ENCODE assay signal across 1 cellular context in genomic region chr6:11391934-11392777, GRCh38.
TF ChIP-seq lines count a peak whose summit lies in the region.

No MANE protein-coding gene starts in this region.

TF ChIP-seq in K562, 482 proteins besides CTCF, POLR2A, EP300 and RAD21 (continued from another document):
- TF ChIP-seq PHF21A (IDR thresholded peaks at IDR 0.05; ENCODE audit: borderline replicate concordance, low read depth) (no peak), ZNF280B (CRISPR knock-in tag; IDR thresholded peaks at IDR 0.05) (no peak), JUND (IDR thresholded peaks at IDR 0.05; ENCODE audit: borderline replicate concordance, low read depth, low read length) (no peak), JUND (tag; IDR thresholded peaks at IDR 0.05; ENCODE audit: borderline replicate concordance, low read depth, low read length) (no peak), ZNF165 (CRISPR knock-in tag; IDR thresholded peaks at IDR 0.05; ENCODE audit: borderline replicate concordance) (no peak), PHB (CRISPR knock-in tag; IDR thresholded peaks at IDR 0.05) (0 out of 2 replicates have a peak, but pooled peaks have one; percentile 28), XRCC3 (IDR thresholded peaks at IDR 0.05) (no peak), ZBTB1 (CRISPR knock-in tag; IDR thresholded peaks at IDR 0.05; ENCODE audit: borderline replicate concordance, low read depth) (no peak), SMC3 (conservative IDR thresholded peaks at IDR 0.05; ENCODE audit: insufficient read depth, low read depth, low read length) (no peak), SRF (CRISPR knock-in tag; IDR thresholded peaks at IDR 0.05) (peak in 1 of 2 experiments; percentile 15; a peak in 1 of 4 replicates), RBFOX2 (IDR thresholded peaks at IDR 0.05; ENCODE audit: low read depth, low read length) (no peak), SREBF2 (CRISPR knock-in tag; IDR thresholded peaks at IDR 0.05) (no peak), NR1H2 (CRISPR knock-in tag; IDR thresholded peaks at IDR 0.05) (no peak), STAT5A (IDR thresholded peaks at IDR 0.05; ENCODE audit: borderline replicate concordance, low read length) (no peak), ZNF445 (CRISPR knock-in tag; IDR thresholded peaks at IDR 0.05; ENCODE audit: low read depth) (no peak), YY1 (IDR thresholded peaks at IDR 0.05; ENCODE audit: borderline replicate concordance in 1 of 3, control insufficient read depth in 1 of 3, extremely low read depth in 1 of 3, insufficient read depth in 3 of 3, insufficient read length in 1 of 3, insufficient replicate concordance in 2 of 3, low read depth in 1 of 3, low read length in 2 of 3) (no peak), DNMT1 (IDR thresholded peaks at IDR 0.05) (no peak), EWSR1 (IDR thresholded peaks at IDR 0.05; ENCODE audit: borderline replicate concordance, low read depth, partially characterized antibody) (no peak), ZNF507 (tag; conservative IDR thresholded peaks at IDR 0.05) (peak; percentile 42), ATF4 (CRISPR knock-in tag; IDR thresholded peaks at IDR 0.05) (no peak), KLF13 (tag; IDR thresholded peaks at IDR 0.05; ENCODE audit: borderline replicate concordance, low read depth) (no peak)
- TF ChIP-seq, protein P1, sequence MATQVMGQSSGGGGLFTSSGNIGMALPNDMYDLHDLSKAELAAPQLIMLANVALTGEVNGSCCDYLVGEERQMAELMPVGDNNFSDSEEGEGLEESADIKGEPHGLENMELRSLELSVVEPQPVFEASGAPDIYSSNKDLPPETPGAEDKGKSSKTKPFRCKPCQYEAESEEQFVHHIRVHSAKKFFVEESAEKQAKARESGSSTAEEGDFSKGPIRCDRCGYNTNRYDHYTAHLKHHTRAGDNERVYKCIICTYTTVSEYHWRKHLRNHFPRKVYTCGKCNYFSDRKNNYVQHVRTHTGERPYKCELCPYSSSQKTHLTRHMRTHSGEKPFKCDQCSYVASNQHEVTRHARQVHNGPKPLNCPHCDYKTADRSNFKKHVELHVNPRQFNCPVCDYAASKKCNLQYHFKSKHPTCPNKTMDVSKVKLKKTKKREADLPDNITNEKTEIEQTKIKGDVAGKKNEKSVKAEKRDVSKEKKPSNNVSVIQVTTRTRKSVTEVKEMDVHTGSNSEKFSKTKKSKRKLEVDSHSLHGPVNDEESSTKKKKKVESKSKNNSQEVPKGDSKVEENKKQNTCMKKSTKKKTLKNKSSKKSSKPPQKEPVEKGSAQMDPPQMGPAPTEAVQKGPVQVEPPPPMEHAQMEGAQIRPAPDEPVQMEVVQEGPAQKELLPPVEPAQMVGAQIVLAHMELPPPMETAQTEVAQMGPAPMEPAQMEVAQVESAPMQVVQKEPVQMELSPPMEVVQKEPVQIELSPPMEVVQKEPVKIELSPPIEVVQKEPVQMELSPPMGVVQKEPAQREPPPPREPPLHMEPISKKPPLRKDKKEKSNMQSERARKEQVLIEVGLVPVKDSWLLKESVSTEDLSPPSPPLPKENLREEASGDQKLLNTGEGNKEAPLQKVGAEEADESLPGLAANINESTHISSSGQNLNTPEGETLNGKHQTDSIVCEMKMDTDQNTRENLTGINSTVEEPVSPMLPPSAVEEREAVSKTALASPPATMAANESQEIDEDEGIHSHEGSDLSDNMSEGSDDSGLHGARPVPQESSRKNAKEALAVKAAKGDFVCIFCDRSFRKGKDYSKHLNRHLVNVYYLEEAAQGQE (CRISPR knock-in tag; IDR thresholded peaks at IDR 0.05; ENCODE audit: low read depth): no peak
- TF ChIP-seq, protein P2, sequence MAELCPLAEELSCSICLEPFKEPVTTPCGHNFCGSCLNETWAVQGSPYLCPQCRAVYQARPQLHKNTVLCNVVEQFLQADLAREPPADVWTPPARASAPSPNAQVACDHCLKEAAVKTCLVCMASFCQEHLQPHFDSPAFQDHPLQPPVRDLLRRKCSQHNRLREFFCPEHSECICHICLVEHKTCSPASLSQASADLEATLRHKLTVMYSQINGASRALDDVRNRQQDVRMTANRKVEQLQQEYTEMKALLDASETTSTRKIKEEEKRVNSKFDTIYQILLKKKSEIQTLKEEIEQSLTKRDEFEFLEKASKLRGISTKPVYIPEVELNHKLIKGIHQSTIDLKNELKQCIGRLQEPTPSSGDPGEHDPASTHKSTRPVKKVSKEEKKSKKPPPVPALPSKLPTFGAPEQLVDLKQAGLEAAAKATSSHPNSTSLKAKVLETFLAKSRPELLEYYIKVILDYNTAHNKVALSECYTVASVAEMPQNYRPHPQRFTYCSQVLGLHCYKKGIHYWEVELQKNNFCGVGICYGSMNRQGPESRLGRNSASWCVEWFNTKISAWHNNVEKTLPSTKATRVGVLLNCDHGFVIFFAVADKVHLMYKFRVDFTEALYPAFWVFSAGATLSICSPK (IDR thresholded peaks at IDR 0.05; ENCODE audit: borderline replicate concordance): no peak
- TF ChIP-seq, protein P3, sequence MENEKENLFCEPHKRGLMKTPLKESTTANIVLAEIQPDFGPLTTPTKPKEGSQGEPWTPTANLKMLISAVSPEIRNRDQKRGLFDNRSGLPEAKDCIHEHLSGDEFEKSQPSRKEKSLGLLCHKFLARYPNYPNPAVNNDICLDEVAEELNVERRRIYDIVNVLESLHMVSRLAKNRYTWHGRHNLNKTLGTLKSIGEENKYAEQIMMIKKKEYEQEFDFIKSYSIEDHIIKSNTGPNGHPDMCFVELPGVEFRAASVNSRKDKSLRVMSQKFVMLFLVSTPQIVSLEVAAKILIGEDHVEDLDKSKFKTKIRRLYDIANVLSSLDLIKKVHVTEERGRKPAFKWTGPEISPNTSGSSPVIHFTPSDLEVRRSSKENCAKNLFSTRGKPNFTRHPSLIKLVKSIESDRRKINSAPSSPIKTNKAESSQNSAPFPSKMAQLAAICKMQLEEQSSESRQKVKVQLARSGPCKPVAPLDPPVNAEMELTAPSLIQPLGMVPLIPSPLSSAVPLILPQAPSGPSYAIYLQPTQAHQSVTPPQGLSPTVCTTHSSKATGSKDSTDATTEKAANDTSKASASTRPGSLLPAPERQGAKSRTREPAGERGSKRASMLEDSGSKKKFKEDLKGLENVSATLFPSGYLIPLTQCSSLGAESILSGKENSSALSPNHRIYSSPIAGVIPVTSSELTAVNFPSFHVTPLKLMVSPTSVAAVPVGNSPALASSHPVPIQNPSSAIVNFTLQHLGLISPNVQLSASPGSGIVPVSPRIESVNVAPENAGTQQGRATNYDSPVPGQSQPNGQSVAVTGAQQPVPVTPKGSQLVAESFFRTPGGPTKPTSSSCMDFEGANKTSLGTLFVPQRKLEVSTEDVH (IDR thresholded peaks at IDR 0.05; ENCODE audit: low read depth, partially characterized antibody): no peak
- TF ChIP-seq, protein P4, sequence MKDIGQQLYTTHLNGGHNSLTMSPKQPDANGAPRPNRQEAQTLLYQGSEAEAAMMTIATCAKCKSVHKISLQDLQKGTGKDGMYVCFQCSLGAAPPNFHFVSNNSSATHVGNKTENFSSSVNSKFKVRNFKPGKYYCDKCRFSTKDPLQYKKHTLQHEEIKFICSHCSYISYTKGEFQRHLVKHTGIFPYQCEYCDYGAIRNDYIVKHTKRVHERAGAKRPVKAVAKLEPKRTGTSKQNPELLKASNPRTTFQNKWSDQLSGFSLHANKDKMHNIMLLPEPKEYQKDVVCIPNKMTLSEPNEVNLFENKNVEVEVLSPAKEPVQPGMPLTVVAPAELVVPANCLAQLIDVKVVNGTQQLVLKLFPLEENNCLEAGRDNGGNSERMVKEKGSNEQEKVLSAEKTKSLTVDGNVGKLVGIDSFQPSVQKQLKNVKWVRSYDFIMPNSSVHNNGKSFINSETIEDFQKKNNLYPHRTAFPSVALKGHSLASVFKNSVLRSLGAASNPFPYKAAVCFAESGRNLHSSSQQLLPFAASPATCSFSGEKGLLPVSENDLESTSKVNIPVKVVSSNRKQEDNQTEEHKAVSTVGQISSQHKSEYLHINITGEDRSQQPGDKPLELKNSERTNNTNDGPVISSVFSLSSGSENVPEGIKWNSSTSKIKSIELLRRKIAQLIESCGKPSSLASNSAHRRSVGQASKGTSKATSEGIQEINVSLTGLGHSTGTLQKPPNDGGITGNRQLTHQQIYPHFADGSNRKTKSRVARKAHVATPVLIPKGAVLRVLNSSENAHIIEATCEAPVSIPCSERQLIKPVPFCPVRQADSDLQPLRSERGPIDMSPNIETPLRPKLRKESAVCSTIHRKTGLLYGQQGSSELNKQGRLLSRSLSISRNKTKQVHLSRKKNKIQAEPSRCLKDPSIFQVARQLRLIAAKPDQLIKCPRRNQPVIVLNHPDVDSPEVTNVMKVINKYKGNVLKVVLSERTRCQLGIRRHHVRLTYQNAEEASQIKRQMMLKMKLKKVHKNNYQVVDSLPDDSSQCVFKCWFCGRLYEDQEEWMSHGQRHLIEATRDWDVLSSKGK (CRISPR knock-in tag; IDR thresholded peaks at IDR 0.05): no peak
TF ChIP-seq in K562: peak in this region for 3.
